In genomic region chr2:119574108-119574815, GRCh38 we compare ENCODE assay signal across 14 cellular contexts. TPM values are rescaled to one million over a fixed set of nuclear protein-coding genes. Genes with fewer than 3 reads are reported as not detected.
DNase-seq lines count a peak whose midpoint lies in the region; ATAC-seq and TF ChIP-seq lines count a peak whose summit lies in the region.
"Had no signal": no experiment of that assay in that cellular context is flagged by ENCODE, and none has a peak within 500 bp of the region (broad histone marks: within the 10 kb centered on the region; RNA-seq: fewer than 3 reads in every experiment).

No MANE protein-coding gene starts in this region.

- no peaks in the 10 kb centered on the region for H3K4me1 Mint-ChIP-seq in osteocyte (ENCODE audit: unreplicated experiment)

- H3K36me3 ChIP-seq in left lung, result no peaks in the 10 kb centered on the region

- ATAC-seq in GM18867 (IDR thresholded peaks at IDR 0.05; ENCODE audit: unreplicated experiment) (peak; percentile 98), GM21390 (IDR thresholded peaks at IDR 0.05; ENCODE audit: unreplicated experiment) (peak; percentile 98), HG03025 (IDR thresholded peaks at IDR 0.05; ENCODE audit: low FRiP score, unreplicated experiment) (peak; percentile 97), left lung (no peak)
- ATAC-seq: CD8-positive, alpha-beta T cell; Right ventricle myocardium inferior had no signal

- intact Hi-C loops in left lung (cut with DNase I), result no loop called here

- H3K27me3 ChIP-seq in left lung, result no peaks in the 10 kb centered on the region

- H3K27ac Mint-ChIP-seq in osteocyte (ENCODE audit: unreplicated experiment), result no peak overlapping the region
- H3K27ac Mint-ChIP-seq: nephron had no signal

- DNase-seq in MV-4-11 (lab: John Stamatoyannopoulos, UW) (peak; percentile 29), left lung (no peak), glomerular visceral epithelial cell (ENCODE audit: extremely low spot score) (no peak), osteocyte (ENCODE audit: extremely low spot score, unreplicated experiment) (no peak)
- no peak for DNase-seq in activated CD4-positive, CD25-positive, alpha-beta regulatory T cell treated with anti-CD3 and anti-CD28 coated beads, Interleukin-2, amount 50 U/mL, for 72 hours
- DNase-seq: activated naive CD4-positive, alpha-beta T cell treated with Interleukin-2 at 50 U/mL for 16 hours; CD8-positive, alpha-beta T cell; NCI-H2171 treated with DMSO at 0.1 percent for 48 hours had no signal

- peaks cover 7% of the 10 kb centered on the region for H3K9me3 Mint-ChIP-seq in osteocyte (ENCODE audit: unreplicated experiment)

- H3K27me3 Mint-ChIP-seq in osteocyte (ENCODE audit: unreplicated experiment), result peaks cover 12% of the 10 kb centered on the region

- no peaks in the 10 kb centered on the region for H3K4me1 ChIP-seq in left lung

- no peak for TF ChIP-seq CTCF in left lung (IDR thresholded peaks at IDR 0.05)
- TF ChIP-seq CTCF in osteocyte (IDR thresholded peaks at IDR 0.05), result no peak

- no peaks in the 10 kb centered on the region for H3K9me3 ChIP-seq in left lung

- no peak overlapping the region for H3K4me3 ChIP-seq in left lung

- H3K27ac ChIP-seq in left lung, result no peak overlapping the region

- H3K4me3 Mint-ChIP-seq in osteocyte (ENCODE audit: unreplicated experiment), result no peak overlapping the region
- H3K4me3 Mint-ChIP-seq: CD8-positive, alpha-beta T cell; nephron had no signal

- H3K36me3 Mint-ChIP-seq in osteocyte (ENCODE audit: unreplicated experiment), result no peaks in the 10 kb centered on the region
- H3K36me3 Mint-ChIP-seq: CD8-positive, alpha-beta T cell had no signal

RNA-seq across cellular contexts. Expression of gene CFAP221, which starts 30.0 kb away (rescaled TPM):
- 10 to 100 TPM; 20.0 to 20.8 TPM for total RNA-seq in left lung
- total RNA-seq in osteocyte, result not detected in 2 replicates
- total RNA-seq: CD8-positive, alpha-beta T cell; fibroblast of lung had no signal

RNA-seq across cellular contexts. Expression of gene SCTR, which starts 50.0 kb away (rescaled TPM):
- total RNA-seq in left lung, result 10 to 100 TPM; 10.1 to 13.7 TPM
- total RNA-seq in osteocyte, result not detected in 2 replicates
- total RNA-seq: CD8-positive, alpha-beta T cell; fibroblast of lung had no signal

Comparison
In these comparisons a context has a peak if more than half of its experiments do, and no peak if none do; other contexts are left out.
1. RNA of gene CFAP221, which starts 30.0 kb away (total RNA-seq): 20.0 to 20.8 TPM in left lung; not detected in osteocyte; every median in the first group is over 10 times any median in the second.
2. RNA of gene SCTR, which starts 50.0 kb away (total RNA-seq): 10.1 to 13.7 TPM in left lung; not detected in osteocyte; every median in the first group is over 10 times any median in the second.